Comparison of ENCODE assay signal across 32 cellular contexts in genomic region chr14:28931999-28932398, GRCh38.
"Had no signal": no experiment of that assay in that cellular context is flagged by ENCODE, and none has a peak within 500 bp of the region (broad histone marks: within the 10 kb centered on the region; RNA-seq: fewer than 3 reads in every experiment).

No MANE protein-coding gene starts in this region.

- H3K27me3 ChIP-seq: adrenal gland, body of pancreas, foreskin keratinocyte, gastrocnemius medialis, heart left ventricle had no signal

- ATAC-seq: activated CD4-positive, alpha-beta T cell treated with anti-CD3 and anti-CD28 coated beads for 36 hours; activated CD8-positive, alpha-beta memory T cell treated with anti-CD3 and anti-CD28 coated beads, Interleukin-2, amount 10 ng/mL, durations not matched to agents 7 days and 5 days; activated CD8-positive, alpha-beta T cell treated with anti-CD3 and anti-CD28 coated beads, Interleukin-2, amount 10 ng/mL, durations not matched to agents 7 days and 5 days; activated naive CD8-positive, alpha-beta T cell treated with anti-CD3 and anti-CD28 coated beads, Interleukin-2, amount 50 U/mL, for 24 hours; body of pancreas; effector memory CD8-positive, alpha-beta T cell; foreskin keratinocyte; gastrocnemius medialis; heart left ventricle; T-helper 17 cell had no signal

- DNase-seq: activated CD4-positive, alpha-beta memory T cell treated with anti-CD3 and anti-CD28 coated beads for 36 hours; activated CD4-positive, alpha-beta T cell treated with anti-CD3 and anti-CD28 coated beads for 36 hours; activated CD4-positive, alpha-beta T cell treated with anti-CD3 and anti-CD28 coated beads, Interleukin-2, amount 10 ng/mL, durations not matched to agents 24 days and 14 days; activated CD4-positive, CD25-positive, alpha-beta regulatory T cell; activated CD4-positive, CD25-positive, alpha-beta regulatory T cell treated with anti-CD3 and anti-CD28 coated beads, Interleukin-2, amount 50 U/mL, for 72 hours; activated CD8-positive, alpha-beta memory T cell treated with anti-CD3 and anti-CD28 coated beads, Interleukin-2, amount 10 ng/mL, durations not matched to agents 7 days and 5 days; activated CD8-positive, alpha-beta memory T cell treated with anti-CD3 and anti-CD28 coated beads, Interleukin-2, amount 50 U/mL, for 4 hours; activated CD8-positive, alpha-beta T cell treated with anti-CD3 and anti-CD28 coated beads, Interleukin-2, amount 10 ng/mL, durations not matched to agents 7 days and 5 days; activated effector memory CD4-positive, alpha-beta T cell treated with anti-CD3 and anti-CD28 coated beads, Interleukin-2, amount 50 U/mL, for 16 hours; activated naive CD4-positive, alpha-beta T cell treated with anti-CD3 and anti-CD28 coated beads for 36 hours; activated naive CD8-positive, alpha-beta T cell treated with anti-CD3 and anti-CD28 coated beads for 36 hours; activated naive CD8-positive, alpha-beta T cell treated with anti-CD3 and anti-CD28 coated beads, Interleukin-2, amount 50 U/mL, for 24 hours; activated T-cell treated with anti-CD3 and anti-CD28 coated beads, Interleukin-2, amount 50 U/mL, for 1 hour; activated T-cell treated with anti-CD3 and anti-CD28 coated beads, Interleukin-2, amount 50 U/mL, for 48 hours; adrenal gland; amygdala; aorta; body of pancreas; caudate nucleus; cortex of kidney; dermis blood vessel endothelial cell; effector CD4-positive, alpha-beta T cell; effector memory CD8-positive, alpha-beta T cell; foreskin keratinocyte; gastrocnemius medialis; glutamatergic neuron; heart left ventricle; T-helper 1 cell; T-helper 17 cell; T1000 had no signal

- H3K36me3 ChIP-seq: adrenal gland, gastrocnemius medialis, heart left ventricle had no signal

- H3K4me1 ChIP-seq: adrenal gland, body of pancreas, foreskin keratinocyte, gastrocnemius medialis, heart left ventricle had no signal

- H3K4me3 ChIP-seq: adrenal gland, body of pancreas, gastrocnemius medialis, heart left ventricle had no signal

- FAIRE-seq: colon had no signal

- H3K9me3 ChIP-seq: adrenal gland, body of pancreas, gastrocnemius medialis had no signal

- H3K27ac ChIP-seq: adrenal gland, body of pancreas, epithelial cell of prostate, foreskin keratinocyte, gastrocnemius medialis, heart left ventricle had no signal
